Comparison of ENCODE assay signal across 1 cellular context in the genomic region with DNA sequence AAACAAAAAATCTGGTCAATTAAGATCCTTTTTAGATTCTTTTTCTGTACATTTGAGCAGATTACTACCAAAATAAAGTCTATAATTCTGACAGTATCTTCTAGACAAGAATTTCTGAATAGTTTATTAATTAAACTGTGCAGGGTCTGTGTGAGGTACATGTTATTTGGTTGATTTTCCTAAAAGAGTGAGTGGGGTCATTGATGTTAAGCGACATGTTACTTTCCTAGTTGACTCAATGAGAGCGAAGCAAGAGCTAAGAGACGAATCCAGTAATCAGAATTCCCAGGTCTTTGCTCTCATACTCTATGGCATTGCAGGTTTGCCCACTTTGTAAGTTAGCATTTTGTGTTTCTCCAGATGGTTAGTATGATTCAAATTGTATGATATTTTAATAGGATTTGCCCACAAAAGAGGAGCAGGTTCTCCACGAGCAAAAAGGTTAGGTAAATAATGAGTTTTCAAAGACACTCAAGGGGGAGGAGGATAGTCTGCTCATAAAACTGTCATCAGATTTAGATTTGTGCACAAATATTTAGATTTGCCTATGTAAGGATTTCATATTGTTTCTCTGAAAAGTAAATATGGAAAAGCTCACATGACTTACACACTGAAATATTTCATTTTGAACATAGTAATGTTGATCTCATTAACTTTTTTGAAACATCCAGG.
TF ChIP-seq lines count a peak whose summit lies in the region.

No MANE protein-coding gene starts in this region.

TF ChIP-seq in IMR-90, 13 proteins besides CTCF, POLR2A, EP300 and RAD21:
- no peak for TF ChIP-seq NFE2L2 (IDR thresholded peaks at IDR 0.05; ENCODE audit: low read depth, low read length)
- no peak for TF ChIP-seq FOS (IDR thresholded peaks at IDR 0.05; ENCODE audit: low read depth, low read length)
TF ChIP-seq in IMR-90: peak in this region for 0.
